16 cellular contexts compared by ENCODE assay signal in genomic region chr12:14619731-14620501, GRCh38. TPM values are rescaled to one million over a fixed set of nuclear protein-coding genes. Genes with fewer than 3 reads are reported as not detected.
A peak's percentile ranks its signal among the peaks of the same experiment; 100 is the strongest.
DNase-seq lines count a peak whose midpoint lies in the region; ATAC-seq and TF ChIP-seq lines count a peak whose summit lies in the region.
"Had no signal": no experiment of that assay in that cellular context is flagged by ENCODE, and none has a peak within 500 bp of the region (broad histone marks: within the 10 kb centered on the region; RNA-seq: fewer than 3 reads in every experiment).

No MANE protein-coding gene starts in this region.

- ATAC-seq in GM18517 (IDR thresholded peaks at IDR 0.05; ENCODE audit: unreplicated experiment) (peak; percentile 65), GM21786 (IDR thresholded peaks at IDR 0.05; ENCODE audit: unreplicated experiment) (peak; percentile 64), HG03432 (IDR thresholded peaks at IDR 0.05; ENCODE audit: unreplicated experiment) (peak; percentile 62), mucosa of descending colon (peak; percentile 91), GM21528 (IDR thresholded peaks at IDR 0.05; ENCODE audit: low FRiP score, unreplicated experiment) (no peak)
- ATAC-seq: activated naive CD8-positive, alpha-beta T cell treated with anti-CD3 and anti-CD28 coated beads, Interleukin-2, amount 50 U/mL, for 24 hours; natural killer cell treated with Interleukin-12 subunit alpha and Interleukin-12 subunit beta and Interleukin-15 and Interleukin-18, amount 100 ng/mL, for 72 hours had no signal

- H3K36me3 ChIP-seq in mucosa of descending colon (ENCODE audit: low read depth): no peaks in the 10 kb centered on the region
- H3K36me3 ChIP-seq: thoracic aorta had no signal

- H3K4me1 ChIP-seq in mucosa of descending colon (ENCODE audit: low read depth): peaks cover 10% of the 10 kb centered on the region

- H3K4me3 ChIP-seq in mucosa of descending colon: no peak overlapping the region
- H3K4me3 ChIP-seq: thoracic aorta had no signal

- intact Hi-C loops in mucosa of descending colon (cut with DNase I, micrococcal nuclease): loop anchor here (10.0 kb wide), 2 partner anchors 105 to 385 kb away; no protein-coding TSS in a partner anchor

- H3K9me3 ChIP-seq in mucosa of descending colon: no peaks in the 10 kb centered on the region
- H3K9me3 ChIP-seq: thoracic aorta had no signal

- no peak for TF ChIP-seq CTCF in mucosa of descending colon (IDR thresholded peaks at IDR 0.05)

- DNase-seq in mucosa of descending colon (peak in 1 of 3 donors; percentile 46), NCI-H146 (lab: John Stamatoyannopoulos, UW) (no peak), foreskin melanocyte (no peak)
- no peak for DNase-seq in stimulated activated CD4-positive, alpha-beta T cell treated with anti-CD3 and anti-CD28 coated beads, Interleukin-12 subunit alpha, Interleukin-12 subunit beta, amount 100 ng/mL, for 4 hours
- DNase-seq: activated CD4-positive, alpha-beta T cell treated with anti-CD3 and anti-CD28 coated beads, Interleukin-2, amount 50 U/mL, for 48 hours; activated naive CD8-positive, alpha-beta T cell treated with anti-CD3 and anti-CD28 coated beads, Interleukin-2, amount 50 U/mL, for 24 hours; effector memory CD4-positive, alpha-beta T cell; NCI-H1436 treated with DMSO at 0.1 percent for 48 hours; Right ventricle myocardium superior; stimulated activated CD4-positive, alpha-beta T cell treated with anti-CD3 and anti-CD28 coated beads, Interleukin-4, amount 100 ng/mL, for 1 hour had no signal

RNA-seq across cellular contexts. Expression of gene PLBD1, which starts 52.2 kb away (rescaled TPM):
- 10 to 100 TPM; 22.6 to 82.4 (median 63.7) TPM for total RNA-seq in mucosa of descending colon
- total RNA-seq: natural killer cell treated with Interleukin-12 subunit alpha and Interleukin-12 subunit beta and Interleukin-15 and Interleukin-18, amount 100 ng/mL, for 72 hours had no signal
